ENCODE assay signal across 1 cellular context in genomic region chr12:92078167-92079053, GRCh38.
A peak's percentile ranks its signal among the peaks of the same experiment; 100 is the strongest.
TF ChIP-seq lines count a peak whose summit lies in the region.

No MANE protein-coding gene starts in this region.

TF ChIP-seq in HepG2, 621 proteins besides CTCF, POLR2A, EP300 and RAD21 (continued from another document):
- no peak for TF ChIP-seq FOXO4 (CRISPR knock-in tag; conservative IDR thresholded peaks at IDR 0.05)
- no peak for TF ChIP-seq ZNF577 (CRISPR knock-in tag; IDR thresholded peaks at IDR 0.05; ENCODE audit: borderline replicate concordance, low read depth)
- peak; percentile 45; the same call in 1 of the 2 replicates for TF ChIP-seq NFE2 (CRISPR knock-in tag; IDR thresholded peaks at IDR 0.05)
- TF ChIP-seq FIP1L1 (IDR thresholded peaks at IDR 0.05; ENCODE audit: borderline replicate concordance, insufficient read depth, low read depth, low read length): no peak
- no peak for TF ChIP-seq ZNF678 (CRISPR knock-in tag; IDR thresholded peaks at IDR 0.05)
- no peak for TF ChIP-seq ZBTB8A (CRISPR knock-in tag; IDR thresholded peaks at IDR 0.05; ENCODE audit: borderline replicate concordance, low read depth)
- TF ChIP-seq FOXP1 (IDR thresholded peaks at IDR 0.05): no peak
- no peak for TF ChIP-seq FOXP1 (CRISPR knock-in tag; IDR thresholded peaks at IDR 0.05)
- no peak for TF ChIP-seq ASH2L (IDR thresholded peaks at IDR 0.05; ENCODE audit: insufficient read length, low read depth, low read length)
- no peak for TF ChIP-seq HMG20B (CRISPR knock-in tag; conservative IDR thresholded peaks at IDR 0.05)
- no peak for TF ChIP-seq ZNF589 (CRISPR knock-in tag; conservative IDR thresholded peaks at IDR 0.05)
- TF ChIP-seq GPBP1L1 (CRISPR knock-in tag; IDR thresholded peaks at IDR 0.05): no peak
- TF ChIP-seq SNRNP70 (IDR thresholded peaks at IDR 0.05; ENCODE audit: low read depth, low read length): no peak
- no peak for TF ChIP-seq ZNF883 (CRISPR knock-in tag; IDR thresholded peaks at IDR 0.05; ENCODE audit: not compliant biosample characterization)
